In genomic region chr12:6460751-6461371, GRCh38 we compare ENCODE assay signal across 12 cellular contexts.
DNase-seq lines count a peak whose midpoint lies in the region; ATAC-seq and TF ChIP-seq lines count a peak whose summit lies in the region.
"Had no signal": no experiment of that assay in that cellular context is flagged by ENCODE, and none has a peak within 500 bp of the region (broad histone marks: within the 10 kb centered on the region; RNA-seq: fewer than 3 reads in every experiment).

No MANE protein-coding gene starts in this region.

- H3K27me3 Mint-ChIP-seq in central memory CD8-positive, alpha-beta T cell, result no peaks in the 10 kb centered on the region
- peaks cover 7% of the 10 kb centered on the region for H3K27me3 Mint-ChIP-seq in nephron progenitor cell (ENCODE audit: low read depth, poor library complexity)

- no peak overlapping the region for H2AFZ ChIP-seq in OCI-LY3 (ENCODE audit: low read depth, low read length)

- no peaks in the 10 kb centered on the region for H3K9me3 ChIP-seq in OCI-LY3 (ENCODE audit: insufficient read depth, low read length)

- ATAC-seq in central memory CD8-positive, alpha-beta T cell (replicated peaks; ENCODE audit: extremely low read depth, poor library complexity, severe bottlenecking), result peak; percentile 16
- ATAC-seq: SK-N-SH treated with all-trans-retinoic acid at 6 μM for 48 hours had no signal

- TF ChIP-seq CTCF in OCI-LY3 (IDR thresholded peaks at IDR 0.05; ENCODE audit: low read depth, low read length) (no peak), nephron progenitor cell (IDR thresholded peaks at IDR 0.05) (no peak)

- H3K4me3 ChIP-seq in OCI-LY3 (ENCODE audit: low read length), result peak overlapping the region; percentile 33; the same call in 1 of the 2 replicates

- peak overlapping the region; percentile 78 for H3K4me3 Mint-ChIP-seq in central memory CD8-positive, alpha-beta T cell
- peak overlapping the region; percentile 0 for H3K4me3 Mint-ChIP-seq in nephron progenitor cell
- H3K4me3 Mint-ChIP-seq: nephron had no signal

- H3K79me2 ChIP-seq in OCI-LY3 (ENCODE audit: low read length), result no peaks in the 10 kb centered on the region

- DNase-seq in CD1c-positive myeloid dendritic cell (ENCODE audit: extremely low spot score) (peak; percentile 24), nephron progenitor cell (no peak), NOMO-1 treated with dmso at 0.1 percent for 144 hours (lab: John Stamatoyannopoulos, UW; ENCODE audit: unreplicated experiment) (no peak), HK-2 (ENCODE audit: unreplicated experiment) (no peak), NCI-H446 (lab: John Stamatoyannopoulos, UW) (no peak), epidermal melanocyte (ENCODE audit: insufficient read length, low spot score) (no peak)
- DNase-seq in central memory CD8-positive, alpha-beta T cell (ENCODE audit: low spot score in 2 of 2), result no peak
- DNase-seq: NCI-H1694 treated with DMSO at 0.1 percent for 48 hours had no signal

- H3K4me2 ChIP-seq in OCI-LY3 (ENCODE audit: low read length), result peak overlapping the region; percentile 65

- no peaks in the 10 kb centered on the region for H3K27me3 ChIP-seq in OCI-LY3 (ENCODE audit: low read depth, low read length)

- peak overlapping the region; percentile 47; the same call in 1 of the 2 replicates for H3K9ac ChIP-seq in OCI-LY3 (ENCODE audit: low read length)

- H4K20me1 ChIP-seq in OCI-LY3 (ENCODE audit: insufficient read depth, low read length), result peaks cover 3% of the 10 kb centered on the region; the same call in 1 of the 2 replicates

- H3K4me1 ChIP-seq in OCI-LY3 (ENCODE audit: low read length), result peaks cover 29% of the 10 kb centered on the region

- H3K36me3 Mint-ChIP-seq in central memory CD8-positive, alpha-beta T cell (ENCODE audit: insufficient read depth), result peaks cover 77% of the 10 kb centered on the region
- H3K36me3 Mint-ChIP-seq in nephron progenitor cell (ENCODE audit: low read depth), result peaks cover 25% of the 10 kb centered on the region

- H3K27ac Mint-ChIP-seq in central memory CD8-positive, alpha-beta T cell (ENCODE audit: low read depth), result peak overlapping the region; percentile 99
- no peak overlapping the region for H3K27ac Mint-ChIP-seq in nephron progenitor cell
- H3K27ac Mint-ChIP-seq: nephron had no signal

- peak overlapping the region; percentile 82 for H3K27ac ChIP-seq in OCI-LY3 (ENCODE audit: low read length)
- H3K27ac ChIP-seq: C4-2B had no signal

- peaks cover 67% of the 10 kb centered on the region for H3K36me3 ChIP-seq in OCI-LY3 (replicated peaks; ENCODE audit: low read depth, low read length)

- peaks cover 75% of the 10 kb centered on the region for H3K4me1 Mint-ChIP-seq in central memory CD8-positive, alpha-beta T cell
- no peaks in the 10 kb centered on the region for H3K4me1 Mint-ChIP-seq in nephron progenitor cell

- no peaks in the 10 kb centered on the region for H3K9me3 Mint-ChIP-seq in central memory CD8-positive, alpha-beta T cell
- H3K9me3 Mint-ChIP-seq in nephron progenitor cell, result no peaks in the 10 kb centered on the region
- H3K9me3 Mint-ChIP-seq: nephron had no signal
